28 cellular contexts compared by ENCODE assay signal in the genomic region with DNA sequence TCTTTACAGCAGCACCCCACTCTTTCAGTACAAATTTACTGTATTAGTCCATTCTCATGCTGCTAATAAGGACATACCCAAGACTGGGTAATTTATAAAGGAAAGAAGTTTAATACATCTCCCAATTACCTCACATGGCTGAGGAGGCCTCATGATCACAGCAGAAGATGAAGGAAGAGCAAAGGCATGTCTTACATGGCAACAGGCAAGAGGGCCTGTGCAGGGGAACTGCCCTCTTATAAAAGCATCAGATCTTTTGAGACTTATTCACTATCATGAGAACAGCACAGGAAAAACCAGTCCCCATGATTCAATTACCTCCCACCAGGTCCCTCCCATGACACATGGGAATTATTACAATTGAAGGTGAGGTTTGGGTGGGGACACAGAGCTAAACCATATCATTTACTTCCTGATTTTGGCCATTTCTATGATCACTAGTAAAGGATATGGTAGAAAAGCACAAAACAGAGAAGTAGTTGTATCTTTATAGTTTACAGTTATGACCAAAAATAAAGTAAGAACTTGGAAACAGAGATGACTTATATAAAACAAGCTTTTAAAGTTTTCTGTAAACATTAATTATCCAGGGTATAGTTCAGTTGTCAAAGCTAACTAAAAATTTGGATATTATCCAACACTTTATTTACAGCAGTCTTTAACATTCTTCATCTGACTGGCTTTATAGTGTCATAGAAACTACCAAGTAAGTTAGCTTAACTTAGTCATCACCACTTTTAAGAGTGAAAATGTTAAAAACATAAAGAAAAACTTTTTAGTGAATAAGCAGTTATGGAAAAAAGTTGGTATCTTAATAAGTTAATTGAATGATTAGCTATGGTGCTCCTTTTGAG.
"Had no signal": no experiment of that assay in that cellular context is flagged by ENCODE, and none has a peak within 500 bp of the region (broad histone marks: within the 10 kb centered on the region; RNA-seq: fewer than 3 reads in every experiment).

No MANE protein-coding gene starts in this region.

- ATAC-seq: activated CD4-positive, CD25-positive, alpha-beta regulatory T cell treated with anti-CD3 and anti-CD28 coated beads, Interleukin-2, amount 50 U/mL, for 24 hours; activated CD8-positive, alpha-beta memory T cell treated with anti-CD3 and anti-CD28 coated beads, Interleukin-2, amount 10 ng/mL, durations not matched to agents 7 days and 5 days; activated CD8-positive, alpha-beta T cell treated with anti-CD3 and anti-CD28 coated beads, Interleukin-2, amount 10 ng/mL, durations not matched to agents 7 days and 5 days; activated naive CD4-positive, alpha-beta T cell treated with anti-CD3 and anti-CD28 coated beads, Interleukin-2, amount 50 U/mL, for 72 hours; activated naive CD8-positive, alpha-beta T cell treated with anti-CD3 and anti-CD28 coated beads, Interleukin-2, amount 50 U/mL, for 24 hours; activated T-cell treated with anti-CD3 and anti-CD28 coated beads, Interleukin-2, amount 50 U/mL, for 4 hours; body of pancreas; SK-N-SH treated with all-trans-retinoic acid at 6 μM for 48 hours had no signal

- H3K4me1 Mint-ChIP-seq: activated CD8-positive, alpha-beta memory T cell treated with anti-CD3 and anti-CD28 coated beads, Interleukin-2, amount 10 ng/mL, durations not matched to agents 7 days and 5 days; activated naive CD8-positive, alpha-beta T cell treated with anti-CD3 and anti-CD28 coated beads, Interleukin-2, amount 50 U/mL, for 24 hours; central memory CD8-positive, alpha-beta T cell had no signal

- DNase-seq: activated CD4-positive, alpha-beta T cell treated with anti-CD3 and anti-CD28 coated beads for 4 hours; activated CD8-positive, alpha-beta memory T cell treated with anti-CD3 and anti-CD28 coated beads, Interleukin-2, amount 10 ng/mL, durations not matched to agents 7 days and 5 days; activated CD8-positive, alpha-beta T cell treated with anti-CD3 and anti-CD28 coated beads, Interleukin-2, amount 10 ng/mL, durations not matched to agents 7 days and 5 days; activated effector memory CD4-positive, alpha-beta T cell treated with anti-CD3 and anti-CD28 coated beads, Interleukin-2, amount 50 U/mL, for 16 hours; activated naive CD4-positive, alpha-beta T cell treated with Interleukin-2 at 50 U/mL for 16 hours; activated naive CD8-positive, alpha-beta T cell treated with anti-CD3 and anti-CD28 coated beads, Interleukin-2, amount 50 U/mL, for 24 hours; activated T-cell treated with anti-CD3 and anti-CD28 coated beads, Interleukin-2, amount 50 U/mL, for 4 hours; amniotic stem cell; body of pancreas; Karpas-422; MM.1S; NCI-H1105 treated with DMSO at 0.1 percent for 48 hours; NCI-H1436 treated with DMSO at 0.1 percent for 48 hours; NCI-H187 treated with DMSO at 0.1 percent for 48 hours; NCI-H2081 treated with DMSO at 0.1 percent for 48 hours; NCI-H2171 treated with DMSO at 0.1 percent for 48 hours; NCI-H345; NCI-H510A; NCI-H526 treated with DMSO at 0.1 percent for 48 hours; NCI-H82; SHP77 had no signal

- H3K27me3 ChIP-seq: ascending aorta, body of pancreas, SJSA1 had no signal

- H3K27ac Mint-ChIP-seq: activated CD8-positive, alpha-beta memory T cell treated with anti-CD3 and anti-CD28 coated beads, Interleukin-2, amount 10 ng/mL, durations not matched to agents 7 days and 5 days; activated CD8-positive, alpha-beta T cell treated with anti-CD3 and anti-CD28 coated beads, Interleukin-2, amount 10 ng/mL, durations not matched to agents 7 days and 5 days; activated naive CD4-positive, alpha-beta T cell treated with anti-CD3 and anti-CD28 coated beads, Interleukin-2, amount 50 U/mL, for 72 hours; activated naive CD8-positive, alpha-beta T cell treated with anti-CD3 and anti-CD28 coated beads, Interleukin-2, amount 50 U/mL, for 24 hours; T-helper 1 cell treated with Interleukin-12 subunit alpha and Interleukin-12 subunit beta and Interleukin-4 antibody, amounts not matched to agents 30 μg/mL and 1 μg/mL, for 36 hours had no signal

- H3K36me3 ChIP-seq: ascending aorta, SJSA1 had no signal

- H3K9me3 ChIP-seq: ascending aorta, body of pancreas, SJSA1 had no signal

- H3K4me3 Mint-ChIP-seq: activated CD8-positive, alpha-beta memory T cell treated with anti-CD3 and anti-CD28 coated beads, Interleukin-2, amount 10 ng/mL, durations not matched to agents 7 days and 5 days; activated CD8-positive, alpha-beta T cell treated with anti-CD3 and anti-CD28 coated beads, Interleukin-2, amount 10 ng/mL, durations not matched to agents 7 days and 5 days; activated naive CD8-positive, alpha-beta T cell treated with anti-CD3 and anti-CD28 coated beads, Interleukin-2, amount 50 U/mL, for 24 hours; activated T-cell treated with anti-CD3 and anti-CD28 coated beads, Interleukin-2, amount 50 U/mL, for 4 hours; central memory CD8-positive, alpha-beta T cell; T-helper 1 cell treated with Interleukin-12 subunit alpha and Interleukin-12 subunit beta and Interleukin-4 antibody, amounts not matched to agents 30 μg/mL and 1 μg/mL, for 36 hours had no signal

- H3K27me3 Mint-ChIP-seq: activated CD8-positive, alpha-beta memory T cell treated with anti-CD3 and anti-CD28 coated beads, Interleukin-2, amount 10 ng/mL, durations not matched to agents 7 days and 5 days had no signal

- H3K4me3 ChIP-seq: ascending aorta, body of pancreas, SJSA1 had no signal

- H3K4me1 ChIP-seq: ascending aorta, body of pancreas, SJSA1 had no signal

- H3K27ac ChIP-seq: ascending aorta, body of pancreas, SJSA1 had no signal
